17 cellular contexts compared by ENCODE assay signal in the genomic region with DNA sequence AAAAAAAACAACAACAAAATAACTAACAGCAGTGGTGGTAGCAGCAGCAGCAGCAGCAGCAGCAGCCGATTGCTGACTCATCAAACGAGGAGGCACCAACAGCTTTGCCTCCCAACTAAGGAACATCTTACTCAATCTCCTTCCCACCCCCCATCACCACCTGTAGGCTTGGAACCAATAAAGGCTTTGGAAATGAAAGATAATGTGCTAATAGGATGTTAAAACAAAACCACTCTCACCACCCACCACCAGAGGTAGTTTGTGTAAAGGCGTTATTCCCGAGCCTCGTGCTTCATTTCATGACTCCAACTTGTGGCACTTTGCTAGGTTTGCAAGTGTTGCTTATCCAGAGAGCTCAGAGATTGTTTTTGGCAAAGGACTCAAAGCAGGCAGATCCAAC.
DNase-seq lines count a peak whose midpoint lies in the region; ATAC-seq, FAIRE-seq and TF ChIP-seq lines count a peak whose summit lies in the region.
"Had no signal": no experiment of that assay in that cellular context is flagged by ENCODE, and none has a peak within 500 bp of the region (broad histone marks: within the 10 kb centered on the region; RNA-seq: fewer than 3 reads in every experiment).

No MANE protein-coding gene starts in this region.

- no peak overlapping the region for H2BK12ac ChIP-seq in H1 (ENCODE audit: low read depth, low read length)

- no peak overlapping the region for H3K23ac ChIP-seq in H1 (ENCODE audit: insufficient read length)

- peak; percentile 19 for FAIRE-seq in H1 (lab: Jason Lieb, UNC)
- FAIRE-seq in RCC 7860 (lab: Jason Lieb, UNC) = no peak

- no peaks in the 10 kb centered on the region for H3K23me2 ChIP-seq in H1 (ENCODE audit: low read depth, low read length)

- H3K4me1 Mint-ChIP-seq in neural progenitor cell = peaks cover 15% of the 10 kb centered on the region

- no peaks in the 10 kb centered on the region for H3K36me3 ChIP-seq in MG63
- H3K36me3 ChIP-seq in H1 (ENCODE audit: control insufficient read depth in 2 of 4, insufficient read depth in 4 of 4, low read length in 3 of 4) = 0 out of 8 replicates have a peak, but pooled peaks cover 0 to 3% (median 0%) of the 10 kb centered on the region in 4 experiments
- no peaks in the 10 kb centered on the region for H3K36me3 ChIP-seq in neural progenitor cell
- H3K36me3 ChIP-seq in gastrocnemius medialis = no peaks in the 10 kb centered on the region
- H3K36me3 ChIP-seq: stomach had no signal

- no peaks in the 10 kb centered on the region for H3K79me1 ChIP-seq in H1 (ENCODE audit: low read depth, low read length)

- H4K5ac ChIP-seq in H1 (ENCODE audit: insufficient read length, low read depth, low read length) = no peak overlapping the region

- no peak overlapping the region for H4K8ac ChIP-seq in H1 (ENCODE audit: extremely low read depth, insufficient read depth, low read length)

- WGBS in H1 (ENCODE audit: extremely low coverage in 1 of 2, insufficient coverage in 1 of 2, insufficient read length in 1 of 2, insufficient replicate concordance in 2 of 2, low coverage in 1 of 2, low lambda C conversion rate in 2 of 2, missing lambda C conversion rate in 1 of 2), 2 experiments = 91% methylated on average over 5 of the region's 5 CpGs; no CpG with 5 or more reads in 1 of the 2 experiments

- TF ChIP-seq CTCF in H1 (IDR thresholded peaks at IDR 0.05; ENCODE audit: control extremely low read depth in 1 of 3, insufficient read depth in 1 of 3, low read depth in 1 of 3, low read length in 3 of 3) = peak in 2 of 3 experiments; percentile 11 to 46; a peak in 3 of 4 replicates
- TF ChIP-seq CTCF in neural progenitor cell (IDR thresholded peaks at IDR 0.05) = peak; percentile 7
- no peak for TF ChIP-seq CTCF in gastrocnemius medialis (IDR thresholded peaks at IDR 0.05 in 4 of 5, conservative IDR thresholded peaks at IDR 0.05 in 1 of 5)

- peak; percentile 39 to 47 for TF ChIP-seq RAD21 in H1 (IDR thresholded peaks at IDR 0.05 in 1 of 2, conservative IDR thresholded peaks at IDR 0.05 in 1 of 2; ENCODE audit: low read depth in 2 of 2, low read length in 2 of 2)

- H3K36me3 Mint-ChIP-seq in neural progenitor cell = no peaks in the 10 kb centered on the region

- H2AFZ ChIP-seq in H1 (ENCODE audit: low read length) (no peak overlapping the region), neural progenitor cell (replicated peaks) (peak overlapping the region; percentile 5)

- peaks cover 9% of the 10 kb centered on the region for H3K27me3 Mint-ChIP-seq in neural progenitor cell (ENCODE audit: insufficient read depth, low read depth)

- H2BK120ac ChIP-seq in H1 (replicated peaks; ENCODE audit: low read depth, low read length) = no peak overlapping the region

- intact Hi-C loops in gastrocnemius medialis (cut with DNase I; ENCODE audit: low total_unique reads) = no loop called here

- peak; percentile 13 for DNase-seq in ELR (ENCODE audit: low read depth)
- peak; percentile 36 for DNase-seq in MG63
- DNase-seq in H1 (ENCODE audit: low read depth in 1 of 2, low spot score in 2 of 2) = no peak
- DNase-seq in neural progenitor cell (ENCODE audit: low spot score) = peak; percentile 16
- no peak for DNase-seq in RCC 7860 (ENCODE audit: low spot score)
- DNase-seq in NCI-H1694 (lab: John Stamatoyannopoulos, UW) = no peak
- no peak for DNase-seq in stimulated activated CD4-positive, alpha-beta T cell treated with anti-CD3 and anti-CD28 coated beads, Interleukin-2, amount 100 ng/mL, for 24 hours
- no peak for DNase-seq in gastrocnemius medialis
- DNase-seq: activated CD4-positive, alpha-beta T cell treated with anti-CD3 and anti-CD28 coated beads, Interleukin-2, amount 50 U/mL, for 4 hours; body of pancreas; effector memory CD4-positive, alpha-beta T cell; heart left ventricle; left ventricle myocardium inferior; right cardiac atrium; stomach had no signal

- no peak overlapping the region for H3K4me3 ChIP-seq in MG63
- H3K4me3 ChIP-seq in H1 (ENCODE audit: extremely low read depth in 1 of 4, insufficient read depth in 2 of 4, low read depth in 3 of 4, low read length in 4 of 4) = no peak overlapping the region
- H3K4me3 ChIP-seq in neural progenitor cell = no peak overlapping the region
- no peak overlapping the region for H3K4me3 ChIP-seq in gastrocnemius medialis
- H3K4me3 ChIP-seq: body of pancreas, heart left ventricle, left ventricle myocardium inferior, stomach had no signal

- no peak overlapping the region for H2BK5ac ChIP-seq in H1 (ENCODE audit: low read depth, low read length)

- no peak for TF ChIP-seq EP300 in H1 (IDR thresholded peaks at IDR 0.05; ENCODE audit: borderline replicate concordance in 1 of 2, low read depth in 2 of 2, low read length in 2 of 2)

- no peak for ATAC-seq in gastrocnemius medialis
- ATAC-seq: body of pancreas, heart left ventricle had no signal

- H3K4me1 ChIP-seq in H1 (replicated peaks in 1 of 4; ENCODE audit: control insufficient read depth in 3 of 4, insufficient read depth in 4 of 4, low read length in 3 of 4) (peaks cover 0 to 3% (median 0%) of the 10 kb centered on the region in 4 experiments; a peak in 1 of 7 replicates), neural progenitor cell (no peaks in the 10 kb centered on the region), gastrocnemius medialis (no peaks in the 10 kb centered on the region)
- H3K4me1 ChIP-seq: body of pancreas, heart left ventricle, stomach had no signal

- in situ Hi-C loops in gastrocnemius medialis (cut with MboI; ENCODE audit: low sequenced_read_pairs in 4 of 4) = no loop called here

- H2BK20ac ChIP-seq in H1 (ENCODE audit: low read length) = no peak overlapping the region

- no peaks in the 10 kb centered on the region for H3K27me3 ChIP-seq in MG63
- H3K27me3 ChIP-seq in H1 (replicated peaks in 1 of 4; ENCODE audit: control insufficient read depth in 3 of 4, extremely low read depth in 1 of 4, insufficient read depth in 3 of 4, low read length in 3 of 4) = no peaks in the 10 kb centered on the region
- H3K27me3 ChIP-seq in neural progenitor cell = no peaks in the 10 kb centered on the region
- no peaks in the 10 kb centered on the region for H3K27me3 ChIP-seq in gastrocnemius medialis
- H3K27me3 ChIP-seq: body of pancreas, heart left ventricle, stomach had no signal

- H3K79me2 ChIP-seq in H1 (ENCODE audit: control insufficient read depth in 1 of 2, insufficient read depth in 2 of 2, low read length in 2 of 2) (no peaks in the 10 kb centered on the region), neural progenitor cell (ENCODE audit: low read depth) (no peaks in the 10 kb centered on the region)

- no peak overlapping the region for H3K14ac ChIP-seq in H1 (ENCODE audit: insufficient read length)

- H3K9me3 Mint-ChIP-seq in neural progenitor cell = peaks cover 16% of the 10 kb centered on the region

- POLR2A ChIA-PET in H1 (lab: Charles Lee; ENCODE audit: partially characterized antibody) = no interaction called here

- H3K27ac Mint-ChIP-seq in neural progenitor cell = no peak overlapping the region
- H3K27ac Mint-ChIP-seq: activated T-helper 1 cell treated with anti-CD3 and anti-CD28 coated beads, Interleukin-12 subunit alpha, Interleukin-12 subunit beta, Interleukin-2, Interleukin-4 antibody, amounts not matched to agents 30 ng/mL and 10 ng/mL and 1 ng/mL, durations not matched to agents 14 hours and 24 hours and 36 hours had no signal

- H4K20me1 ChIP-seq in H1 (replicated peaks in 1 of 2; ENCODE audit: control insufficient read depth in 1 of 2, insufficient read depth in 2 of 2, low read length in 2 of 2) (no peaks in the 10 kb centered on the region), neural progenitor cell (ENCODE audit: low read depth) (no peaks in the 10 kb centered on the region)

- H3K4me3 Mint-ChIP-seq in neural progenitor cell = no peak overlapping the region
- H3K4me3 Mint-ChIP-seq: activated T-helper 1 cell treated with anti-CD3 and anti-CD28 coated beads, Interleukin-12 subunit alpha, Interleukin-12 subunit beta, Interleukin-2, Interleukin-4 antibody, amounts not matched to agents 30 ng/mL and 10 ng/mL and 1 ng/mL, durations not matched to agents 14 hours and 24 hours and 36 hours; nephron had no signal

- no peak overlapping the region for H2BK15ac ChIP-seq in H1 (ENCODE audit: low read length)

- H3K4me2 ChIP-seq in H1 (ENCODE audit: insufficient read depth in 1 of 2, low read depth in 2 of 2, low read length in 2 of 2) = no peak overlapping the region
- no peak overlapping the region for H3K4me2 ChIP-seq in neural progenitor cell

- no peak overlapping the region for H3K56ac ChIP-seq in H1 (replicated peaks; ENCODE audit: insufficient read length, low read depth, low read length)

- no peak overlapping the region for H4K91ac ChIP-seq in H1 (replicated peaks; ENCODE audit: insufficient read length, low read length)

- no peak overlapping the region for H3K18ac ChIP-seq in H1 (ENCODE audit: extremely low read depth, low read length)

- 0 out of 2 replicates have a peak, but pooled peaks cover 3% of the 10 kb centered on the region for H3K9me3 ChIP-seq in MG63
- H3K9me3 ChIP-seq in H1 (ENCODE audit: insufficient read depth in 2 of 2, low read depth in 1 of 2, low read length in 1 of 2) = peaks cover 0 to 6% of the 10 kb centered on the region in 2 experiments; a peak in 1 of 4 replicates
- H3K9me3 ChIP-seq in neural progenitor cell (ENCODE audit: low read depth) = no peaks in the 10 kb centered on the region
- no peaks in the 10 kb centered on the region for H3K9me3 ChIP-seq in gastrocnemius medialis

- CTCF ChIA-PET in H1 (lab: Charles Lee; ENCODE audit: partially characterized antibody) = interaction anchor here (0.7 to 1.6 kb wide), 4 partner anchors 13 to 459 kb away, joined by 3 to 6 read pairs (median 3); no protein-coding TSS in a partner anchor

- TF ChIP-seq POLR2A in H1 (IDR thresholded peaks at IDR 0.05; ENCODE audit: control extremely low read depth in 1 of 2, low read depth in 2 of 2, low read length in 2 of 2) = no peak
- TF ChIP-seq POLR2A in gastrocnemius medialis (IDR thresholded peaks at IDR 0.05) = no peak

- no peaks in the 10 kb centered on the region for H3F3A ChIP-seq in neural progenitor cell (ENCODE audit: low read depth)

- H3K4ac ChIP-seq in H1 (replicated peaks; ENCODE audit: insufficient read length, low read depth, low read length) = no peak overlapping the region

- H3K9ac ChIP-seq in H1 (replicated peaks in 1 of 4; ENCODE audit: extremely low read depth in 1 of 4, low read depth in 3 of 4, low read length in 3 of 4) (no peak overlapping the region), neural progenitor cell (no peak overlapping the region)

- no peak overlapping the region for H2AK5ac ChIP-seq in H1 (ENCODE audit: low read depth, low read length)

- H3K27ac ChIP-seq in H1 (ENCODE audit: low read depth, low read length) (no peak overlapping the region), neural progenitor cell (no peak overlapping the region), gastrocnemius medialis (no peak overlapping the region)
- H3K27ac ChIP-seq: body of pancreas, heart left ventricle, left ventricle myocardium inferior, stomach had no signal

TF ChIP-seq in H1, 55 proteins besides CTCF, POLR2A, EP300 and RAD21 (continues in another document):
- no peak for TF ChIP-seq SIRT6 (IDR thresholded peaks at IDR 0.05; ENCODE audit: low read length)
- TF ChIP-seq, protein P1, sequence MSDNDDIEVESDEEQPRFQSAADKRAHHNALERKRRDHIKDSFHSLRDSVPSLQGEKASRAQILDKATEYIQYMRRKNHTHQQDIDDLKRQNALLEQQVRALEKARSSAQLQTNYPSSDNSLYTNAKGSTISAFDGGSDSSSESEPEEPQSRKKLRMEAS (IDR thresholded peaks at IDR 0.05) = 0 out of 2 replicates have a peak, but pooled peaks have one; percentile 30
- TF ChIP-seq KDM5A (IDR thresholded peaks at IDR 0.05; ENCODE audit: low read length) = no peak

Comparison
In these comparisons a context has a peak if more than half of its experiments do, and no peak if none do; other contexts are left out.
1. DNase-seq: peak in ELR (single experiment), MG63 (single experiment) and neural progenitor cell (single experiment); none in H1 (0 of 2), RCC 7860 (single experiment), NCI-H1694 (single experiment), stimulated activated CD4-positive, alpha-beta T cell treated with anti-CD3 and anti-CD28 coated beads, Interleukin-2, amount 100 ng/mL, for 24 hours (0 of 2) and gastrocnemius medialis (0 of 2).
2. CTCF ChIP-seq: peak in H1 (2 of 3) and neural progenitor cell (single experiment); none in gastrocnemius medialis (0 of 5).